ENCODE assay signal across 12 cellular contexts in genomic region chr7:29457565-29457971, GRCh38.
A peak's percentile ranks its signal among the peaks of the same experiment; 100 is the strongest.
DNase-seq lines count a peak whose midpoint lies in the region; ATAC-seq and TF ChIP-seq lines count a peak whose summit lies in the region.
"Had no signal": no experiment of that assay in that cellular context is flagged by ENCODE, and none has a peak within 500 bp of the region (broad histone marks: within the 10 kb centered on the region; RNA-seq: fewer than 3 reads in every experiment).

No MANE protein-coding gene starts in this region.

- no peak overlapping the region for H3K4me3 Mint-ChIP-seq in chondrocyte (ENCODE audit: unreplicated experiment)

- H3K9me3 ChIP-seq in prostate gland (no peaks in the 10 kb centered on the region), BE2C (no peaks in the 10 kb centered on the region)
- H3K9me3 ChIP-seq: mucosa of descending colon had no signal

- H3K27me3 ChIP-seq in prostate gland (replicated peaks; ENCODE audit: insufficient read depth) (no peaks in the 10 kb centered on the region), BE2C (no peaks in the 10 kb centered on the region)
- H3K27me3 ChIP-seq: sigmoid colon had no signal

- H3K27ac Mint-ChIP-seq in chondrocyte (ENCODE audit: unreplicated experiment): peak overlapping the region; percentile 49
- H3K27ac Mint-ChIP-seq: activated naive CD4-positive, alpha-beta T cell treated with anti-CD3 and anti-CD28 coated beads, Interleukin-2, amount 50 U/mL, for 72 hours had no signal

- no peak for TF ChIP-seq POLR2A in prostate gland (IDR thresholded peaks at IDR 0.05)

- no peaks in the 10 kb centered on the region for H3K4me1 ChIP-seq in prostate gland (replicated peaks)
- H3K4me1 ChIP-seq in BE2C: no peaks in the 10 kb centered on the region
- H3K4me1 ChIP-seq: sigmoid colon had no signal

- peaks cover 2% of the 10 kb centered on the region for H3K27me3 Mint-ChIP-seq in chondrocyte (ENCODE audit: low read depth)

- H3K27ac ChIP-seq in prostate gland: no peak overlapping the region
- H3K27ac ChIP-seq: C4-2B, sigmoid colon had no signal

- TF ChIP-seq CTCF in AG09319 (IDR thresholded peaks at IDR 0.05; ENCODE audit: low read depth, low read length) (no peak), chondrocyte (IDR thresholded peaks at IDR 0.05) (no peak), prostate gland (IDR thresholded peaks at IDR 0.05) (no peak), BE2C (IDR thresholded peaks at IDR 0.05; ENCODE audit: low read depth, low read length) (no peak)

- no peaks in the 10 kb centered on the region for H3K9me3 Mint-ChIP-seq in chondrocyte (ENCODE audit: low read depth)
- H3K9me3 Mint-ChIP-seq: activated naive CD4-positive, alpha-beta T cell treated with anti-CD3 and anti-CD28 coated beads, Interleukin-2, amount 50 U/mL, for 72 hours had no signal

- H3K4me3 ChIP-seq in prostate gland: no peak overlapping the region
- H3K4me3 ChIP-seq in BE2C (ENCODE audit: low read depth, low read length): no peak overlapping the region
- H3K4me3 ChIP-seq: mucosa of descending colon, sigmoid colon had no signal

- no peaks in the 10 kb centered on the region for H3K36me3 Mint-ChIP-seq in chondrocyte (ENCODE audit: low read depth)
- H3K36me3 Mint-ChIP-seq: activated naive CD4-positive, alpha-beta T cell treated with anti-CD3 and anti-CD28 coated beads, Interleukin-2, amount 50 U/mL, for 72 hours had no signal

- DNase-seq in AG09319 (ENCODE audit: extremely low read depth, low read depth) (peak; percentile 37), LHCN-M2 (ENCODE audit: low read depth) (peak; percentile 77), chondrocyte (ENCODE audit: low spot score) (no peak), midbrain (lab: John Stamatoyannopoulos, UW) (peak; percentile 25), Kasumi-1 (lab: John Stamatoyannopoulos, UW) (no peak), prostate gland (ENCODE audit: low spot score) (no peak), BE2C (no peak)
- DNase-seq: mucosa of descending colon, sigmoid colon had no signal

- peaks cover 29% of the 10 kb centered on the region for H3K4me1 Mint-ChIP-seq in chondrocyte (ENCODE audit: low read depth)

- H3K36me3 ChIP-seq in prostate gland: no peaks in the 10 kb centered on the region
- no peaks in the 10 kb centered on the region for H3K36me3 ChIP-seq in BE2C
- H3K36me3 ChIP-seq: sigmoid colon had no signal

- intact Hi-C loops in prostate gland (cut with DNase I): no loop called here

- WGBS in prostate gland: 59% methylated on average over 7 of the region's 7 CpGs

- ATAC-seq in HG02610 (IDR thresholded peaks at IDR 0.05; ENCODE audit: unreplicated experiment): no peak
- ATAC-seq: activated naive CD4-positive, alpha-beta T cell treated with anti-CD3 and anti-CD28 coated beads, Interleukin-2, amount 50 U/mL, for 72 hours had no signal

Comparison
In these comparisons a context has a peak if more than half of its experiments do, and no peak if none do; other contexts are left out.
1. DNase-seq: peak in AG09319 (single experiment), LHCN-M2 (single experiment) and midbrain (single experiment); none in chondrocyte (single experiment), Kasumi-1 (0 of 2), prostate gland (single experiment) and BE2C (single experiment).